30 cellular contexts compared by ENCODE assay signal in genomic region chr14:105918496-105919262, GRCh38.
DNase-seq lines count a peak whose midpoint lies in the region; ATAC-seq, FAIRE-seq and TF ChIP-seq lines count a peak whose summit lies in the region.
"Had no signal": no experiment of that assay in that cellular context is flagged by ENCODE, and none has a peak within 500 bp of the region (broad histone marks: within the 10 kb centered on the region; RNA-seq: fewer than 3 reads in every experiment).

No MANE protein-coding gene starts in this region.

- FAIRE-seq in H54 (lab: Jason Lieb, UNC), result no peak
- FAIRE-seq: astrocyte, G401.6 had no signal

- H3K27ac ChIP-seq in left ventricle myocardium inferior (replicated peaks) (no peak overlapping the region), osteoblast (ENCODE audit: low read depth, low read length) (no peak overlapping the region)
- H3K27ac ChIP-seq: cardiac muscle cell, coronary artery, gastroesophageal sphincter, GM23248, stomach had no signal

- DNase-seq in stimulated activated naive CD8-positive, alpha-beta T cell treated with anti-CD3 and anti-CD28 coated beads, Interleukin-15, amount 100 ng/mL, for 72 hours, result no peak
- DNase-seq in stimulated activated naive CD8-positive, alpha-beta T cell treated with anti-CD3 and anti-CD28 coated beads, Interleukin-15, Interleukin-2, amounts not matched to agents 100 U/mL and 50 U/mL, for 24 hours, result no peak
- DNase-seq in left ventricle myocardium inferior (peak; percentile 5), osteoblast (ENCODE audit: insufficient read length, low spot score, missing footprints) (peak; percentile 36), AG08396 (ENCODE audit: low spot score) (no peak), H54 (ENCODE audit: insufficient read length, low spot score) (no peak)
- DNase-seq: ACHN; activated CD4-positive, alpha-beta T cell treated with anti-CD3 and anti-CD28 coated beads for 48 hours; DMS53; effector CD8-positive, alpha-beta T cell; GM23248; HFFc6; NCI-H146; NCI-H2107; NCI-H446; NCI-H748 treated with DMSO at 0.1 percent for 48 hours; SIG-M5; stimulated activated CD4-positive, alpha-beta T cell treated with anti-CD3 and anti-CD28 coated beads, Interleukin-1b, Interleukin-23, amount 100 ng/mL, for 48 hours; stomach had no signal

- H3K9me3 ChIP-seq in left ventricle myocardium inferior (replicated peaks) (peaks cover 34% of the 10 kb centered on the region), osteoblast (ENCODE audit: low read depth, low read length) (no peaks in the 10 kb centered on the region)

- no peaks in the 10 kb centered on the region for H3K4me1 ChIP-seq in left ventricle myocardium inferior
- no peaks in the 10 kb centered on the region for H3K4me1 ChIP-seq in osteoblast (ENCODE audit: insufficient read depth, low read length)
- H3K4me1 ChIP-seq: gastroesophageal sphincter, stomach had no signal

- ATAC-seq in stimulated activated naive CD8-positive, alpha-beta T cell treated with anti-CD3 and anti-CD28 coated beads, Interleukin-15, amount 100 ng/mL, for 72 hours, result peak; percentile 35
- no peak for ATAC-seq in stimulated activated naive CD8-positive, alpha-beta T cell treated with anti-CD3 and anti-CD28 coated beads, Interleukin-15, Interleukin-2, amounts not matched to agents 100 U/mL and 50 U/mL, for 24 hours
- ATAC-seq in GM18502 (IDR thresholded peaks at IDR 0.05; ENCODE audit: poor library complexity, unreplicated experiment), result no peak
- ATAC-seq: gastroesophageal sphincter; natural killer cell treated with Interleukin-12 subunit alpha and Interleukin-12 subunit beta and Interleukin-15 and Interleukin-18, amount 100 ng/mL, for 72 hours; Panc1 had no signal

- H3K36me3 ChIP-seq in left ventricle myocardium inferior (no peaks in the 10 kb centered on the region), osteoblast (ENCODE audit: insufficient read depth, low read length) (no peaks in the 10 kb centered on the region)
- H3K36me3 ChIP-seq: cardiac muscle cell, gastroesophageal sphincter, stomach had no signal

- H4K20me1 ChIP-seq in osteoblast (ENCODE audit: insufficient read depth, low read length), result no peaks in the 10 kb centered on the region

- H3K4me3 ChIP-seq in left ventricle myocardium inferior (no peak overlapping the region), osteoblast (ENCODE audit: insufficient read depth, low read length) (no peak overlapping the region)
- H3K4me3 ChIP-seq: cardiac muscle cell, coronary artery, gastroesophageal sphincter, GM23248, smooth muscle cell, stomach had no signal

- H3K4me2 ChIP-seq in osteoblast (ENCODE audit: insufficient read depth, low read length), result no peak overlapping the region
- H3K4me2 ChIP-seq: smooth muscle cell had no signal

- H3K27ac Mint-ChIP-seq in stimulated activated naive CD8-positive, alpha-beta T cell treated with anti-CD3 and anti-CD28 coated beads, Interleukin-15, amount 100 ng/mL, for 72 hours, result no peak overlapping the region
- H3K27ac Mint-ChIP-seq: activated naive CD8-positive, alpha-beta T cell; HFFc6; natural killer cell treated with Interleukin-12 subunit alpha and Interleukin-12 subunit beta and Interleukin-15 and Interleukin-18, amount 100 ng/mL, for 72 hours; T-helper 2 cell treated with Interferon-gamma antibody and Interleukin-4, amounts not matched to agents 5 μg/mL and 100 μg/mL, for 36 hours had no signal

- no peak overlapping the region for H2AFZ ChIP-seq in osteoblast (ENCODE audit: low read length)
- H2AFZ ChIP-seq: GM23248 had no signal

- TF ChIP-seq POLR2A in H54 (IDR thresholded peaks at IDR 0.05; ENCODE audit: low read depth, low read length), result no peak

- H3K27me3 ChIP-seq in left ventricle myocardium inferior (ENCODE audit: low read depth) (peaks cover 7% of the 10 kb centered on the region), osteoblast (ENCODE audit: insufficient read depth, low read length) (no peaks in the 10 kb centered on the region)
- H3K27me3 ChIP-seq: cardiac muscle cell, gastroesophageal sphincter had no signal

- H3K27me3 Mint-ChIP-seq in stimulated activated naive CD8-positive, alpha-beta T cell treated with anti-CD3 and anti-CD28 coated beads, Interleukin-15, amount 100 ng/mL, for 72 hours, result peaks cover 23% of the 10 kb centered on the region

- TF ChIP-seq CTCF in left ventricle myocardium inferior (IDR thresholded peaks at IDR 0.05; ENCODE audit: borderline replicate concordance) (no peak), osteoblast (IDR thresholded peaks at IDR 0.05; ENCODE audit: extremely low read depth, low read depth, low read length) (no peak)

- no peak overlapping the region for H3K4me3 Mint-ChIP-seq in stimulated activated naive CD8-positive, alpha-beta T cell treated with anti-CD3 and anti-CD28 coated beads, Interleukin-15, amount 100 ng/mL, for 72 hours
- H3K4me3 Mint-ChIP-seq: activated naive CD8-positive, alpha-beta T cell; HFFc6; natural killer cell treated with Interleukin-12 subunit alpha and Interleukin-12 subunit beta and Interleukin-15 and Interleukin-18, amount 100 ng/mL, for 72 hours; T-helper 2 cell treated with Interferon-gamma antibody and Interleukin-4, amounts not matched to agents 5 μg/mL and 100 μg/mL, for 36 hours had no signal

- H3K9me3 Mint-ChIP-seq in stimulated activated naive CD8-positive, alpha-beta T cell treated with anti-CD3 and anti-CD28 coated beads, Interleukin-15, amount 100 ng/mL, for 72 hours, result peaks cover 0 to 29% of the 10 kb centered on the region in 2 donors
- H3K9me3 Mint-ChIP-seq: natural killer cell treated with Interleukin-12 subunit alpha and Interleukin-12 subunit beta and Interleukin-15 and Interleukin-18, amount 100 ng/mL, for 72 hours had no signal

- intact Hi-C loops in left ventricle myocardium inferior (cut with micrococcal nuclease), result no loop called here

- H3K4me1 Mint-ChIP-seq in stimulated activated naive CD8-positive, alpha-beta T cell treated with anti-CD3 and anti-CD28 coated beads, Interleukin-15, amount 100 ng/mL, for 72 hours, result no peaks in the 10 kb centered on the region

- H3K79me2 ChIP-seq in osteoblast (ENCODE audit: insufficient read depth, low read length), result no peaks in the 10 kb centered on the region

Comparison
In these comparisons a context has a peak if more than half of its experiments do, and no peak if none do; other contexts are left out.
1. DNase-seq: peak in left ventricle myocardium inferior (single experiment) and osteoblast (single experiment); none in stimulated activated naive CD8-positive, alpha-beta T cell treated with anti-CD3 and anti-CD28 coated beads, Interleukin-15, amount 100 ng/mL, for 72 hours (0 of 2), stimulated activated naive CD8-positive, alpha-beta T cell treated with anti-CD3 and anti-CD28 coated beads, Interleukin-15, Interleukin-2, amounts not matched to agents 100 U/mL and 50 U/mL, for 24 hours (single experiment), AG08396 (single experiment) and H54 (single experiment).